ENCODE assay signal across 32 cellular contexts in the genomic region with DNA sequence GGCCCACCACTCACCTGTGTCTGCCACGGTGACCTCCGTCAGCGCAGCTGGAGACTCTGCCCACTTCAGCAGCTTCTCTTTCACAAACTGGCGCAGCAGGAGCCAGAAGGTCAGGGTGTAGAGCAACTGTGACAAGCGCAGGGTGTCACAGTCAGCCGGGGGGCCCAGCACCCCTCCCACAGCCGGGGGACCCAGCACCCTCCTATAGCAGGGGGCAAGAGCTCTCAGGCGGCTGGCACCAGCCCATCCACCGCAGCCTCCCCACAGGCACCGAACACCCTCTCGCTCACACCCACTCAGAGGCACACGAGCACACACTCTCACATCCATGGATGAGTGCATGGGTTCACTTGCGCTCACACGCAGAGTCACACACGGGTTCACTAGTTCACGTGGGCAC. TPM values are rescaled to one million over a fixed set of nuclear protein-coding genes. Genes with fewer than 3 reads are reported as not detected.
"Had no signal": no experiment of that assay in that cellular context is flagged by ENCODE, and none has a peak within 500 bp of the region (broad histone marks: within the 10 kb centered on the region; RNA-seq: fewer than 3 reads in every experiment).

No MANE protein-coding gene starts in this region.

- H3K36me3 ChIP-seq: gastrocnemius medialis, WERI-Rb-1 had no signal

- FAIRE-seq: astrocyte, bronchial epithelial cell had no signal

- H3K27ac ChIP-seq: brain microvascular endothelial cell, coronary artery, dorsolateral prefrontal cortex, esophagus muscularis mucosa, foreskin keratinocyte, gastrocnemius medialis, heart left ventricle, WERI-Rb-1 had no signal

- ATAC-seq: activated CD4-positive, CD25-positive, alpha-beta regulatory T cell treated with anti-CD3 and anti-CD28 coated beads, Interleukin-2, amount 50 U/mL, for 24 hours; activated CD8-positive, alpha-beta T cell treated with anti-CD3 and anti-CD28 coated beads for 36 hours; activated T-cell treated with anti-CD3 and anti-CD28 coated beads, Interleukin-2, amount 50 U/mL, for 4 hours; activated T-helper 17 cell treated with anti-CD3 and anti-CD28 coated beads, Interleukin-2, amount 50 U/mL, for 72 hours; foreskin keratinocyte; gastrocnemius medialis; heart left ventricle; T-helper 17 cell had no signal

- H3K9me3 ChIP-seq: esophagus muscularis mucosa, gastrocnemius medialis, heart left ventricle had no signal

- H3K27me3 ChIP-seq: brain microvascular endothelial cell, dorsolateral prefrontal cortex, esophagus muscularis mucosa, foreskin keratinocyte, gastrocnemius medialis, heart left ventricle had no signal

- H3K4me1 ChIP-seq: foreskin keratinocyte had no signal

- H3K4me3 ChIP-seq: coronary artery, dorsolateral prefrontal cortex, esophagus muscularis mucosa, gastrocnemius medialis, heart left ventricle had no signal

- DNase-seq: activated B cell treated with CpG ODN at 0.5 μM for 24 hours; activated CD4-positive, alpha-beta T cell treated with anti-CD3 and anti-CD28 coated beads for 48 hours; activated CD4-positive, alpha-beta T cell treated with anti-CD3 and anti-CD28 coated beads, Interleukin-2, amount 50 U/mL, for 1 hour; activated CD4-positive, alpha-beta T cell treated with anti-CD3 and anti-CD28 coated beads, Interleukin-2, amount 50 U/mL, for 48 hours; activated CD8-positive, alpha-beta memory T cell treated with anti-CD3 and anti-CD28 coated beads for 24 hours; activated CD8-positive, alpha-beta T cell treated with anti-CD3 and anti-CD28 coated beads for 36 hours; activated effector memory CD4-positive, alpha-beta T cell treated with Interleukin-2 at 50 U/mL for 16 hours; activated gamma-delta T cell treated with Interleukin-2 at 50 U/mL for 16 hours; activated naive CD4-positive, alpha-beta T cell treated with anti-CD3 and anti-CD28 coated beads, Interleukin-2, amount 50 U/mL, for 16 hours; activated naive CD4-positive, alpha-beta T cell treated with Interleukin-2 at 50 U/mL for 16 hours; activated T-cell treated with anti-CD3 and anti-CD28 coated beads, Interleukin-2, amount 50 U/mL, for 4 hours; amniotic stem cell; anterior cingulate cortex; brain microvascular endothelial cell; effector memory CD4-positive, alpha-beta T cell; endodermal cell; erythroblast; foreskin keratinocyte; gastrocnemius medialis; glutamatergic neuron; heart left ventricle; T-helper 17 cell; T1000; WERI-Rb-1 had no signal

RNA-seq across cellular contexts. Expression of a gene that starts 48.8 kb away (rescaled TPM):
- total RNA-seq: bronchial epithelial cell, cerebellum, foreskin keratinocyte had no signal
